ENCODE assay signal across 9 cellular contexts in the genomic region with DNA sequence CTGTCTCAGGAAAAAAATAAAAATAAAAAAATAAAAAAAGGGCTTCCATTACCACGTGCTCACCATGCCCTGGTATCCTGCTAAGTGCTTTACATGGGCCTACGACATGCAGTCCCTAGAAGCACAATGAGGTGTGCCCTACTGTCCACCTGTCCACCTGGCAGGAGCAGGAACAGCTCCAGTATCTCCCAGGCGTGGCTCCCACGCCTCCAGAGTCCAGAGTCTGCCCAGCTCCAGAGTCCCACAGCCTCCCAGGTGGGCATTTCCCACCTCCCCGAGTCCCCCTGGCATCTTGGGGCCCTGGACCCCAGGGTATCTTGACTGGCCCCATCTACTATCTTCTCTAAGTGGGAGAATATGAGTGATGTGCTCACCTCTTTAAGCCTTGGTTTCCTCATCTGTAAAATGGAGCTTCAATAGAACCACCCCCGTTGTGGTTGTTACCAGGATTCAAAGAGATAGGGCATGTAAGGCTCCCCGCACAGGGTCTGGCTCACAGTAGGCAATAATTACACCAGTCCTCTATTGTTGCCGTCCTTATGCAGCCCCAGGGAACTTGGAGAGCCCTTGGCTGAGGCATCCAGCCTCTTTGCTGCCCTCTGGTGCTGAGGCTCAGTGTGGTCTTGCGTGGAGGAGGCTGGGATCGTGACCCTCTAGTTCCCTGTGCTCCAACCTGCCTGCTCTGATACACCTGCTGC. TPM values are rescaled to one million over a fixed set of nuclear protein-coding genes. Genes with fewer than 3 reads are reported as not detected.
DNase-seq lines count a peak whose midpoint lies in the region; ATAC-seq and TF ChIP-seq lines count a peak whose summit lies in the region.
"Had no signal": no experiment of that assay in that cellular context is flagged by ENCODE, and none has a peak within 500 bp of the region (broad histone marks: within the 10 kb centered on the region; RNA-seq: fewer than 3 reads in every experiment).

No MANE protein-coding gene starts in this region.

- POLR2A ChIA-PET in HEK293 (lab: Yijun Ruan, JAX): no interaction called here

- H3K4me1 Mint-ChIP-seq in CD14-positive monocyte: peaks cover 9% of the 10 kb centered on the region
- no peaks in the 10 kb centered on the region for H3K4me1 Mint-ChIP-seq in natural killer cell treated with Interleukin-12 subunit alpha and Interleukin-12 subunit beta and Interleukin-15 and Interleukin-18, amount 100 ng/mL, for 72 hours (ENCODE audit: low read depth in 2 of 2)

- H3K4me3 ChIP-seq in HEK293 (ENCODE audit: low read depth, low read length) (no peak overlapping the region), Peyer's patch (no peak overlapping the region), testis (no peak overlapping the region)

- H3K27ac Mint-ChIP-seq in CD14-positive monocyte: peak overlapping the region in 1 of 7 donors; percentile 57
- H3K27ac Mint-ChIP-seq in natural killer cell treated with Interleukin-12 subunit alpha and Interleukin-12 subunit beta and Interleukin-15 and Interleukin-18, amount 100 ng/mL, for 72 hours: no peak overlapping the region

- H3K9me3 ChIP-seq in HEK293 (ENCODE audit: control insufficient read depth, insufficient read depth, low read depth, low read length) (no peaks in the 10 kb centered on the region), Peyer's patch (no peaks in the 10 kb centered on the region), testis (no peaks in the 10 kb centered on the region)

- no peaks in the 10 kb centered on the region for H3K9me3 Mint-ChIP-seq in CD14-positive monocyte
- no peaks in the 10 kb centered on the region for H3K9me3 Mint-ChIP-seq in natural killer cell treated with Interleukin-12 subunit alpha and Interleukin-12 subunit beta and Interleukin-15 and Interleukin-18, amount 100 ng/mL, for 72 hours
- H3K9me3 Mint-ChIP-seq: central memory CD8-positive, alpha-beta T cell had no signal

- WGBS in testis, 2 donors: 72 to 81% methylated on average over 4 to 10 of the region's 10 CpGs

- TF ChIP-seq POLR2A in Peyer's patch (IDR thresholded peaks at IDR 0.05): no peak
- no peak for TF ChIP-seq POLR2A in testis (IDR thresholded peaks at IDR 0.05)

- no peak for ATAC-seq in GM18502 (IDR thresholded peaks at IDR 0.05; ENCODE audit: poor library complexity, unreplicated experiment)
- ATAC-seq in natural killer cell treated with Interleukin-12 subunit alpha and Interleukin-12 subunit beta and Interleukin-15 and Interleukin-18, amount 100 ng/mL, for 72 hours: no peak

- H3K27me3 ChIP-seq in Peyer's patch (no peaks in the 10 kb centered on the region), testis (no peaks in the 10 kb centered on the region)

- CTCF ChIA-PET in HEK293 (lab: Yijun Ruan, JAX): interaction anchor here (0.6 to 17.7 kb wide), 23 partner anchors 9 to 500 kb away, joined by 3 to 575 read pairs (median 3); partner anchors contain the start of genes CXCL14 and SLC25A48

- intact Hi-C loops in CD14-positive monocyte (cut with micrococcal nuclease) (loop anchor here in 1 of 2 donors (5.0 kb wide), 1 partner anchor 103 kb away; no protein-coding TSS in a partner anchor), testis (cut with DNase I; ENCODE audit: low total_unique reads) (no loop called here)

- H3K36me3 ChIP-seq in HEK293 (ENCODE audit: control insufficient read depth in 2 of 2, insufficient read depth in 1 of 2, low read length in 2 of 2) (no peaks in the 10 kb centered on the region), Peyer's patch (no peaks in the 10 kb centered on the region), testis (ENCODE audit: low read depth, missing control alignments) (no peaks in the 10 kb centered on the region)

- H3K4me1 ChIP-seq in HEK293 (ENCODE audit: control insufficient read depth, insufficient read depth, low read length) (no peaks in the 10 kb centered on the region), Peyer's patch (no peaks in the 10 kb centered on the region), testis (no peaks in the 10 kb centered on the region)

- TF ChIP-seq CTCF in CD14-positive monocyte (IDR thresholded peaks at IDR 0.05) (peak; percentile 38), HEK293 (tag by site-specific recombination; IDR thresholded peaks at IDR 0.05) (no peak; the same call in 1 of the 2 replicates), Peyer's patch (IDR thresholded peaks at IDR 0.05) (peak in 4 of 6 experiments; percentile 9 to 40 (median 26)), testis (IDR thresholded peaks at IDR 0.05) (peak in 1 of 3 experiments; percentile 16)

- H3K36me3 Mint-ChIP-seq in CD14-positive monocyte: no peaks in the 10 kb centered on the region
- H3K36me3 Mint-ChIP-seq in natural killer cell treated with Interleukin-12 subunit alpha and Interleukin-12 subunit beta and Interleukin-15 and Interleukin-18, amount 100 ng/mL, for 72 hours: no peaks in the 10 kb centered on the region

- H3K27me3 Mint-ChIP-seq in CD14-positive monocyte (ENCODE audit: low read depth in 3 of 3): peaks cover 11 to 20% (median 14%) of the 10 kb centered on the region in 3 donors
- peaks cover 8 to 13% of the 10 kb centered on the region in 2 donors for H3K27me3 Mint-ChIP-seq in natural killer cell treated with Interleukin-12 subunit alpha and Interleukin-12 subunit beta and Interleukin-15 and Interleukin-18, amount 100 ng/mL, for 72 hours

- H3K27ac ChIP-seq in HEK293 (ENCODE audit: extremely low read depth, low read depth, low read length) (no peak overlapping the region), Peyer's patch (no peak overlapping the region), testis (no peak overlapping the region)

- H3K4me3 Mint-ChIP-seq in CD14-positive monocyte: no peak overlapping the region
- H3K4me3 Mint-ChIP-seq in natural killer cell treated with Interleukin-12 subunit alpha and Interleukin-12 subunit beta and Interleukin-15 and Interleukin-18, amount 100 ng/mL, for 72 hours: no peak overlapping the region
- H3K4me3 Mint-ChIP-seq: central memory CD8-positive, alpha-beta T cell had no signal

- no peak for DNase-seq in CD14-positive monocyte (ENCODE audit: low spot score)
- peak in 1 of 3 donors; percentile 50 for DNase-seq in Peyer's patch
- DNase-seq in fibroblast of the conjunctiva (ENCODE audit: low read depth): peak; percentile 10
- peak; percentile 50 for DNase-seq in testis
- no peak for DNase-seq in natural killer cell treated with Interleukin-12 subunit alpha and Interleukin-12 subunit beta and Interleukin-15 and Interleukin-18, amount 100 ng/mL, for 72 hours (ENCODE audit: low spot score)
- no peak for DNase-seq in C1 segment of cervical spinal cord (lab: John Stamatoyannopoulos, UW)

TF ChIP-seq in HEK293, 187 proteins besides CTCF, POLR2A, EP300 and RAD21:
- TF ChIP-seq ZIC2 (tag by site-specific recombination; IDR thresholded peaks at IDR 0.05) (peak; percentile 73), ZNF654 (tag by site-specific recombination; IDR thresholded peaks at IDR 0.05; ENCODE audit: low read depth) (0 out of 2 replicates have a peak, but pooled peaks have one; percentile 14), ZBTB48 (tag by site-specific recombination; IDR thresholded peaks at IDR 0.05) (peak; percentile 77), ZNF621 (tag by site-specific recombination; IDR thresholded peaks at IDR 0.05) (no peak), ZNF747 (tag by site-specific recombination; IDR thresholded peaks at IDR 0.05) (no peak)

RNA-seq across cellular contexts. Expression of gene CXCL14, which starts 8.9 kb away (rescaled TPM):
- under 1 TPM in 1 of 2 donors, not detected in 1; 0.12 TPM for polyA plus RNA-seq in CD14-positive monocyte
- 100 to 1,000 TPM in 1 of 4 donors, 10 to 100 TPM in 3; 17.3 to 122 (median 23.4) TPM for total RNA-seq in Peyer's patch
- 1 to 10 TPM; 1.8 to 3.6 TPM for total RNA-seq in testis
- 30.4 TPM for polyA plus RNA-seq in testis (ENCODE audit: insufficient read depth, low read depth, low replicate concordance)
- not detected for total RNA-seq in natural killer cell treated with Interleukin-12 subunit alpha and Interleukin-12 subunit beta and Interleukin-15 and Interleukin-18, amount 100 ng/mL, for 72 hours

RNA-seq across cellular contexts. Expression of gene NEUROG1, which starts 34.1 kb away (rescaled TPM):
- polyA plus RNA-seq in CD14-positive monocyte: not detected
- not detected for total RNA-seq in Peyer's patch
- not detected for total RNA-seq in testis
- polyA plus RNA-seq in testis (ENCODE audit: insufficient read depth, low read depth, low replicate concordance): not detected
- total RNA-seq in natural killer cell treated with Interleukin-12 subunit alpha and Interleukin-12 subunit beta and Interleukin-15 and Interleukin-18, amount 100 ng/mL, for 72 hours: not detected

Comparison
In these comparisons a context has a peak if more than half of its experiments do, and no peak if none do; other contexts are left out.
1. DNase-seq: peak in fibroblast of the conjunctiva (single experiment) and testis (single experiment); none in CD14-positive monocyte (single experiment), natural killer cell treated with Interleukin-12 subunit alpha and Interleukin-12 subunit beta and Interleukin-15 and Interleukin-18, amount 100 ng/mL, for 72 hours (single experiment) and C1 segment of cervical spinal cord (0 of 14).